In genomic region chr12:29782821-29783772, GRCh38 we compare ENCODE assay signal across 8 cellular contexts. TPM values are rescaled to one million over a fixed set of nuclear protein-coding genes. Genes with fewer than 3 reads are reported as not detected.
DNase-seq lines count a peak whose midpoint lies in the region; ATAC-seq and TF ChIP-seq lines count a peak whose summit lies in the region.

No MANE protein-coding gene starts in this region.

- peak; percentile 1 for DNase-seq in RWPE1 (ENCODE audit: low spot score)
- peak; percentile 77 for DNase-seq in myocyte (ENCODE audit: low read depth)
- no peak for DNase-seq in NCI-H187 treated with DMSO at 0.1 percent for 48 hours (lab: John Stamatoyannopoulos, UW)
- DNase-seq in GM10248 (ENCODE audit: extremely low spot score): no peak

- TF ChIP-seq CTCF in RWPE1 (conservative IDR thresholded peaks at IDR 0.05; ENCODE audit: low read depth) (no peak), GM10248 (IDR thresholded peaks at IDR 0.05; ENCODE audit: control extremely low read depth, extremely low read depth, low read depth, missing control alignments) (no peak)

- peak overlapping the region; percentile 96 for H3K27ac ChIP-seq in RWPE1

- CTCF ChIA-PET in RWPE1 (lab: Yijun Ruan, JAX) (interaction anchor here (0.6 kb wide), 1 partner anchor 96 kb away, joined by 4 read pairs; no protein-coding TSS in a partner anchor), GM10248 (lab: Yijun Ruan, JAX) (no interaction called here)

- peak; percentile 9 for ATAC-seq in GM18873 (IDR thresholded peaks at IDR 0.05; ENCODE audit: low FRiP score, unreplicated experiment)
- peak; percentile 24 for ATAC-seq in HG02840 (IDR thresholded peaks at IDR 0.05; ENCODE audit: low FRiP score, unreplicated experiment)
- peak; percentile 46 for ATAC-seq in esophagus mucosa
- ATAC-seq in HG03139 (IDR thresholded peaks at IDR 0.05; ENCODE audit: unreplicated experiment): no peak

- POLR2A ChIA-PET in RWPE1 (lab: Yijun Ruan, JAX; ENCODE audit: low non-redundant PET) (no interaction called here), GM10248 (lab: Yijun Ruan, JAX) (no interaction called here)

RNA-seq across cellular contexts. Expression of gene TMTC1, which starts 0.6 kb away (rescaled TPM):
- total RNA-seq in esophagus mucosa (5.3 TPM), myocyte (109 and 159 TPM in 2 replicates)
- polyA plus RNA-seq in myocyte (2012): 11.6 TPM

Comparison
In these comparisons a context has a peak if more than half of its experiments do, and no peak if none do; other contexts are left out.
1. DNase-seq: peak in RWPE1 (single experiment) and myocyte (single experiment); none in NCI-H187 treated with DMSO at 0.1 percent for 48 hours (single experiment) and GM10248 (single experiment).
2. RNA of gene TMTC1, which starts 0.6 kb away (total RNA-seq): 109 to 159 TPM in myocyte; 5.3 TPM in esophagus mucosa (single experiment); every median in the first group is over 10 times any median in the second.